Comparison of ENCODE assay signal across 17 cellular contexts in the genomic region with DNA sequence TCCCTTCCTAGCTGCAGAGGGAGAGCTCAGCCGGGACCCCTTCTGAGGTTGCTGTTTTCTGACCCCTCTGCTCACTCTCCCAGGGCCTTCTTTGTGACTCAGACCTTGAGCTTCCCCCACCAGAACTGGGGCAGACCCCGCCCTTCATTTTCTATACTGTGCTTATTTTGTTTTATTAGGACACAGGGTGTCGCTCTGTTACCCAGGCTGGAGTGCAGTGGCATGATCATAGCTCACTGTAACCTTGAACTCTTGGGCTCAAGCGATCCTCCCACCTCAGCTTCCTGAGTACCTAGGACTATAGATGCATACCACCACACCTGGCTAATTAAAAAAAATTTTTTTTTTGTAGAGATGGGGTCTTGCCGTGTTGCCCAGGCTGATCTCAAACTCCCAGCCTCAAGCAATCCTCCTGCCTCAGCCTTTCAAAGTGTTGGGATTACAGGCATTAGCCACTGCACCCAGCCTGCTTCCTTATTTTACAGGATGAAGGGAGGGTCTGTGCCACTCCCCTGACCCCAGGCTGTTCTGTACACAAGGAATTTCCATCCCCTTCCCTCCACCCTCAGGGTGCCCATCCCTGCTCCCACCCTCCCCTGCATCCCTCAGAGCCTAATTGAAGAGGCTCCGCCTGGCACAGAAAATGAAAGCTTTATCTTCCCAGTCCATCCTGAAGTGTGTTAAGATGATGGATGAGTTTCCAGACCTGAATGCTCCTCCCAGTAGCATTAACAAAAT.
DNase-seq lines count a peak whose midpoint lies in the region; ATAC-seq, FAIRE-seq and TF ChIP-seq lines count a peak whose summit lies in the region.
"Had no signal": no experiment of that assay in that cellular context is flagged by ENCODE, and none has a peak within 500 bp of the region (broad histone marks: within the 10 kb centered on the region; RNA-seq: fewer than 3 reads in every experiment).

No MANE protein-coding gene starts in this region.

- no peaks in the 10 kb centered on the region for H3K36me3 ChIP-seq in HepG2 (replicated peaks in 1 of 2; ENCODE audit: control insufficient read depth in 1 of 2, insufficient read depth in 2 of 2, low read length in 2 of 2)
- no peaks in the 10 kb centered on the region for H3K36me3 ChIP-seq in right lobe of liver
- H3K36me3 ChIP-seq in K562 (ENCODE audit: control insufficient read depth, insufficient read depth, low read length), result no peaks in the 10 kb centered on the region
- H3K36me3 ChIP-seq in adrenal gland (replicated peaks in 1 of 2), result no peaks in the 10 kb centered on the region
- H3K36me3 ChIP-seq: BLaER1 had no signal

- H3K27me3 ChIP-seq in HepG2 (ENCODE audit: control insufficient read depth in 1 of 2, insufficient read depth in 2 of 2, low read length in 2 of 2) (peaks cover 2 to 7% of the 10 kb centered on the region in 2 experiments; a peak in 2 of 5 replicates), right lobe of liver (no peaks in the 10 kb centered on the region), K562 (ENCODE audit: control insufficient read depth in 2 of 2, insufficient read depth in 2 of 2, low read length in 2 of 2) (peaks cover 2 to 24% of the 10 kb centered on the region in 2 experiments; a peak in 3 of 5 replicates), adrenal gland (no peaks in the 10 kb centered on the region)
- H3K27me3 ChIP-seq: BLaER1 had no signal

- H3K4me3 ChIP-seq in HepG2 (replicated peaks in 1 of 3; ENCODE audit: insufficient read depth in 1 of 3, low read depth in 2 of 3, low read length in 3 of 3) (no peak overlapping the region), right lobe of liver (no peak overlapping the region), K562 (no peak overlapping the region), adrenal gland (no peak overlapping the region)
- H3K4me3 ChIP-seq: BLaER1, GM12878 had no signal

- ATAC-seq in HepG2 (peak; percentile 67), right lobe of liver (no peak), K562 (peak; percentile 55), HG03025 (IDR thresholded peaks at IDR 0.05; ENCODE audit: low FRiP score, unreplicated experiment) (no peak)
- ATAC-seq: GM12878, HCT116 had no signal

- peak; percentile 57 for TF ChIP-seq CTCF in HepG2 (CRISPR knock-in tag; IDR thresholded peaks at IDR 0.05)
- TF ChIP-seq CTCF in right lobe of liver (IDR thresholded peaks at IDR 0.05), result no peak
- peak in 1 of 3 experiments; percentile 12; a peak in 1 of 6 replicates for TF ChIP-seq CTCF in K562 (IDR thresholded peaks at IDR 0.05 in 2 of 3, conservative IDR thresholded peaks at IDR 0.05 in 1 of 3; ENCODE audit: insufficient read depth in 2 of 3, low read depth in 1 of 3, low read length in 3 of 3)
- no peak for TF ChIP-seq CTCF in adrenal gland (IDR thresholded peaks at IDR 0.05)
- TF ChIP-seq CTCF in nephron progenitor cell (IDR thresholded peaks at IDR 0.05), result no peak

- DNase-seq in HepG2 (ENCODE audit: low spot score) (peak; percentile 6), right lobe of liver (no peak), NCI-H69 (lab: John Stamatoyannopoulos, UW) (peak; percentile 63), K562 (ENCODE audit: extremely low read depth in 1 of 4, low spot score in 3 of 4) (no peak), adrenal gland (no peak), nephron progenitor cell (no peak)
- DNase-seq: 8988T; AML-193; Caco-2; CD8-positive, alpha-beta memory T cell; DMS53 had no signal

- no peak overlapping the region for H3K9ac ChIP-seq in HepG2 (ENCODE audit: insufficient read depth, low read depth, low read length)
- H3K9ac ChIP-seq in K562 (ENCODE audit: insufficient read depth in 1 of 2, low read depth in 2 of 2, low read length in 2 of 2), result no peak overlapping the region
- H3K9ac ChIP-seq: BLaER1 had no signal

- TF ChIP-seq POLR2A in HepG2 (IDR thresholded peaks at IDR 0.05; ENCODE audit: insufficient read depth in 1 of 2, low read depth in 2 of 2, low read length in 2 of 2) (no peak), right lobe of liver (IDR thresholded peaks at IDR 0.05) (no peak), K562 (conservative IDR thresholded peaks at IDR 0.05) (no peak), adrenal gland (IDR thresholded peaks at IDR 0.05) (no peak)

- in situ Hi-C loops in HepG2 (cut with HindIII; ENCODE audit: extremely low pct_ligation_motif_present, low pct_unique_long_range_greater_than_20kb) (no loop called here), K562 (cut with MboI) (no loop called here)

- H4K20me1 ChIP-seq in HepG2 (ENCODE audit: insufficient read depth, low read length) (no peaks in the 10 kb centered on the region), K562 (replicated peaks; ENCODE audit: control insufficient read depth, insufficient read depth, low read length) (no peaks in the 10 kb centered on the region; the same call in 1 of the 2 replicates)
- H4K20me1 ChIP-seq: BLaER1 had no signal

- no peak overlapping the region for H3K27ac Mint-ChIP-seq in nephron progenitor cell
- H3K27ac Mint-ChIP-seq: CD8-positive, alpha-beta memory T cell had no signal

- intact Hi-C loops in HepG2 (cut with micrococcal nuclease; ENCODE audit: unreplicated experiment), result loop anchor here (10.0 kb wide), 1 partner anchor 573 kb away; no protein-coding TSS in a partner anchor
- intact Hi-C loops in right lobe of liver (cut with DNase I), result no loop called here
- intact Hi-C loops in K562 (cut with micrococcal nuclease), result no loop called here
- intact Hi-C loops in adrenal gland (cut with DNase I), result no loop called here

- POLR2A ChIA-PET in HepG2 (lab: Yijun Ruan, JAX), result no interaction called here
- POLR2A ChIA-PET in K562 (lab: Yijun Ruan, JAX), result interaction anchor here (0.8 kb wide), 1 partner anchor 19 kb away, joined by 3 read pairs; no protein-coding TSS in a partner anchor

- H3K27ac ChIP-seq in HepG2 (ENCODE audit: extremely low read length, insufficient read depth, low read length) (no peak overlapping the region), right lobe of liver (no peak overlapping the region), K562 (ENCODE audit: extremely low read depth, low read depth, low read length) (no peak overlapping the region), adrenal gland (no peak overlapping the region)
- H3K27ac ChIP-seq: BLaER1 had no signal

- H3K4me2 ChIP-seq in HepG2 (ENCODE audit: low read depth, low read length), result no peak overlapping the region
- no peak overlapping the region for H3K4me2 ChIP-seq in K562 (ENCODE audit: insufficient read depth, low read length)
- H3K4me2 ChIP-seq: BLaER1 had no signal

- H3K4me1 ChIP-seq in HepG2 (ENCODE audit: insufficient read depth, low read length) (peaks cover 19% of the 10 kb centered on the region), right lobe of liver (peaks cover 0 to 5% (median 3%) of the 10 kb centered on the region in 4 donors), K562 (replicated peaks in 1 of 2; ENCODE audit: control insufficient read depth in 2 of 2, insufficient read depth in 2 of 2, low read length in 2 of 2) (peaks cover 3 to 6% of the 10 kb centered on the region in 2 experiments; a peak in 3 of 5 replicates), adrenal gland (replicated peaks in 1 of 2) (no peaks in the 10 kb centered on the region)
- H3K4me1 ChIP-seq: BLaER1 had no signal

- TF ChIP-seq EP300 in HepG2 (IDR thresholded peaks at IDR 0.05; ENCODE audit: low read depth in 2 of 2, low read length in 2 of 2), result no peak
- no peak for TF ChIP-seq EP300 in HepG2 (CRISPR knock-in tag; IDR thresholded peaks at IDR 0.05; ENCODE audit: borderline replicate concordance)
- TF ChIP-seq EP300 in K562 (IDR thresholded peaks at IDR 0.05; ENCODE audit: low read length), result no peak

- no TSS peak for BruUV-seq in HepG2 (replicated peaks; lab: Mats Ljungman, UMichigan)
- no TSS peak for BruUV-seq in K562 (replicated peaks; lab: Mats Ljungman, UMichigan)

- H3K27me3 Mint-ChIP-seq in nephron progenitor cell (ENCODE audit: low read depth, poor library complexity), result peaks cover 43% of the 10 kb centered on the region

- H2AFZ ChIP-seq in HepG2 (ENCODE audit: low read length) (no peak overlapping the region), K562 (ENCODE audit: low read depth, low read length) (no peak overlapping the region)

- FAIRE-seq in HepG2 (lab: Jason Lieb, UNC) (no peak), K562 (lab: Jason Lieb, UNC) (no peak)
- FAIRE-seq: GM12878, GM18507, H54 had no signal

- WGBS in HepG2 (ENCODE audit: low lambda C conversion rate), result 18% methylated on average over 6 of the region's 6 CpGs
- WGBS in right lobe of liver (ENCODE audit: insufficient coverage, low coverage, low lambda C conversion rate, missing lambda C conversion rate), result 64% methylated on average over 3 of the region's 6 CpGs
- 16% methylated on average over 6 of the region's 6 CpGs for WGBS in K562 (ENCODE audit: insufficient coverage, low coverage, missing lambda C conversion rate)
- 78 to 89% (median 87%) methylated on average over 5 to 6 of the region's 6 CpGs for WGBS in adrenal gland, 4 donors

- H3K4me3 Mint-ChIP-seq in nephron progenitor cell, result no peak overlapping the region
- H3K4me3 Mint-ChIP-seq: CD8-positive, alpha-beta memory T cell had no signal

- no peaks in the 10 kb centered on the region for H3K36me3 Mint-ChIP-seq in nephron progenitor cell (ENCODE audit: low read depth)
- H3K36me3 Mint-ChIP-seq: CD8-positive, alpha-beta memory T cell had no signal

- H3K79me2 ChIP-seq in HepG2 (ENCODE audit: insufficient read depth, low read length), result no peaks in the 10 kb centered on the region
- no peaks in the 10 kb centered on the region for H3K79me2 ChIP-seq in K562 (ENCODE audit: control insufficient read depth, insufficient read depth, low read length)

- no peaks in the 10 kb centered on the region for H3K9me3 Mint-ChIP-seq in nephron progenitor cell
- H3K9me3 Mint-ChIP-seq: CD8-positive, alpha-beta memory T cell had no signal

- H3K4me1 Mint-ChIP-seq in nephron progenitor cell, result peaks cover 32% of the 10 kb centered on the region
- H3K4me1 Mint-ChIP-seq: CD8-positive, alpha-beta memory T cell had no signal

- TF ChIP-seq RAD21 in HepG2 (CRISPR knock-in tag; IDR thresholded peaks at IDR 0.05) (0 out of 2 replicates have a peak, but pooled peaks have one; percentile 35), K562 (CRISPR knock-in tag; conservative IDR thresholded peaks at IDR 0.05 in 1 of 2, IDR thresholded peaks at IDR 0.05 in 1 of 2) (peak in 1 of 2 experiments; percentile 44; a peak in 2 of 4 replicates)

- CTCF ChIA-PET in HepG2 (lab: Yijun Ruan, JAX; ENCODE audit: low intra/inter-chr PET ratio, low total read pairs), result interaction anchor here (1.1 kb wide), 1 partner anchor 345 kb away, joined by 3 read pairs; no protein-coding TSS in a partner anchor
- CTCF ChIA-PET in K562 (lab: Yijun Ruan, JAX; ENCODE audit: low intra/inter-chr PET ratio), result no interaction called here

- H3K9me1 ChIP-seq in K562 (ENCODE audit: control insufficient read depth, insufficient read depth, low read length), result no peaks in the 10 kb centered on the region

- H3K9me3 ChIP-seq in HepG2 (ENCODE audit: low read length) (no peaks in the 10 kb centered on the region), right lobe of liver (no peaks in the 10 kb centered on the region), K562 (replicated peaks; ENCODE audit: control insufficient read depth, insufficient read depth, low read depth, low read length) (no peaks in the 10 kb centered on the region), adrenal gland (replicated peaks in 1 of 3) (no peaks in the 10 kb centered on the region)
- H3K9me3 ChIP-seq: BLaER1, Caco-2 had no signal

TF ChIP-seq in HepG2, 621 proteins besides CTCF, POLR2A, EP300 and RAD21 (continues in another document):
- TF ChIP-seq HNF4A (CRISPR knock-in tag; IDR thresholded peaks at IDR 0.05), result peak; percentile 61

Comparison
In these comparisons a context has a peak if more than half of its experiments do, and no peak if none do; other contexts are left out.
1. ATAC-seq: peak in HepG2 (single experiment) and K562 (single experiment); none in right lobe of liver (0 of 4) and HG03025 (single experiment).
2. DNase-seq: peak in HepG2 (single experiment) and NCI-H69 (single experiment); none in right lobe of liver (0 of 3), K562 (0 of 4), adrenal gland (0 of 7) and nephron progenitor cell (single experiment).